ENCODE assay signal across 1 cellular context in the genomic region with DNA sequence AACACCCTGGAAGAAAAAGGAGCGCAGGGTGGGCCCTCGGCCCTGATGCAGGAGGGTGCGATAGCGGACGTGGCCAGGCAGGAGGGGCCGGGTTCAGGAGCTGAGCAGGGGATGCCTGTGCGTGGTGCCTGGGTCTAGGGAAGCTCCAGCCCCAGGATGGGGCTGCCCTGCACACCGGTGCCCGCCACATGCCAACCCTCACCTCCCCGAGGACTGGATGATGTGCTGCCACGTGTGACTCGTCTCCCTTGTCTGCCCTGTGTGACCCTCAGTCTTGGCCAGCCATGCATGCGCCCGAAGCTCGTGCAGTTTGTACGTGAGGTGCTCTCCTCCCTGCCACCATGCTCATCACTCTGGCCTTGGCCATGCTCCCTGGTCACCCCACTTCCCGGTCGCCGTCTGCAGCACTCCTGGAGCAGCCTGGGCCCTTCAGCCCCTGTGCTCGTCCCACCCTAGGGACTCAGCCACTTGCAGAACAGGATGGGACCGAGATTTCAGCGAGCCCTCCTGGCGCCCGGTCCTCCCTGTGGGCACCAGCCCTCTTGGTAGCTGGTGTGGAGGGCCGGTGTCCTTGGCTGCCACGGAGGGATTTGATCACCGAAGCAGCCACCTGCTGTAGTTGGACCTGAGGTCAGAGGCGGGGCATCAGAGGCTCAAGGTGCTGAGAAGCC.
TF ChIP-seq lines count a peak whose summit lies in the region.

No MANE protein-coding gene starts in this region.

TF ChIP-seq in HepG2, 621 proteins besides CTCF, POLR2A, EP300 and RAD21 (continues in another document):
- no peak for TF ChIP-seq ARNT (IDR thresholded peaks at IDR 0.05)
- no peak for TF ChIP-seq ZNF577 (CRISPR knock-in tag; IDR thresholded peaks at IDR 0.05; ENCODE audit: borderline replicate concordance, low read depth)
- TF ChIP-seq, protein P1, sequence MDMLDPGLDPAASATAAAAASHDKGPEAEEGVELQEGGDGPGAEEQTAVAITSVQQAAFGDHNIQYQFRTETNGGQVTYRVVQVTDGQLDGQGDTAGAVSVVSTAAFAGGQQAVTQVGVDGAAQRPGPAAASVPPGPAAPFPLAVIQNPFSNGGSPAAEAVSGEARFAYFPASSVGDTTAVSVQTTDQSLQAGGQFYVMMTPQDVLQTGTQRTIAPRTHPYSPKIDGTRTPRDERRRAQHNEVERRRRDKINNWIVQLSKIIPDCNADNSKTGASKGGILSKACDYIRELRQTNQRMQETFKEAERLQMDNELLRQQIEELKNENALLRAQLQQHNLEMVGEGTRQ (IDR thresholded peaks at IDR 0.05; ENCODE audit: low read depth, low read length): no peak
- TF ChIP-seq, protein P1 (CRISPR knock-in tag; IDR thresholded peaks at IDR 0.05; ENCODE audit: borderline replicate concordance): no peak
- peak; percentile 28; the same call in 1 of the 2 replicates for TF ChIP-seq MYC (CRISPR knock-in tag; IDR thresholded peaks at IDR 0.05; ENCODE audit: borderline replicate concordance)
- TF ChIP-seq, protein P2, sequence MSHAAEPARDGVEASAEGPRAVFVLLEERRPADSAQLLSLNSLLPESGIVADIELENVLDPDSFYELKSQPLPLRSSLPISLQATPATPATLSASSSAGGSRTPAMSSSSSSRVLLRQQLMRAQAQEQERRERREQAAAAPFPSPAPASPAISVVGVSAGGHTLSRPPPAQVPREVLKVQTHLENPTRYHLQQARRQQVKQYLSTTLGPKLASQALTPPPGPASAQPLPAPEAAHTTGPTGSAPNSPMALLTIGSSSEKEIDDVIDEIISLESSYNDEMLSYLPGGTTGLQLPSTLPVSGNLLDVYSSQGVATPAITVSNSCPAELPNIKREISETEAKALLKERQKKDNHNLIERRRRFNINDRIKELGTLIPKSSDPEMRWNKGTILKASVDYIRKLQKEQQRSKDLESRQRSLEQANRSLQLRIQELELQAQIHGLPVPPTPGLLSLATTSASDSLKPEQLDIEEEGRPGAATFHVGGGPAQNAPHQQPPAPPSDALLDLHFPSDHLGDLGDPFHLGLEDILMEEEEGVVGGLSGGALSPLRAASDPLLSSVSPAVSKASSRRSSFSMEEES (CRISPR knock-in tag; IDR thresholded peaks at IDR 0.05): no peak
- no peak for TF ChIP-seq SP1 (IDR thresholded peaks at IDR 0.05)
- TF ChIP-seq SP1 (CRISPR knock-in tag; IDR thresholded peaks at IDR 0.05): no peak
- TF ChIP-seq ZNF746 (CRISPR knock-in tag; IDR thresholded peaks at IDR 0.05): no peak
- no peak for TF ChIP-seq ZNF30 (CRISPR knock-in tag; IDR thresholded peaks at IDR 0.05)
- TF ChIP-seq ZNF891 (CRISPR knock-in tag; IDR thresholded peaks at IDR 0.05): peak; percentile 32; the same call in 1 of the 2 replicates
- TF ChIP-seq FLYWCH1 (CRISPR knock-in tag; IDR thresholded peaks at IDR 0.05): no peak
- no peak for TF ChIP-seq REXO4 (CRISPR knock-in tag; IDR thresholded peaks at IDR 0.05; ENCODE audit: borderline replicate concordance)
- no peak for TF ChIP-seq ZNF616 (CRISPR knock-in tag; IDR thresholded peaks at IDR 0.05; ENCODE audit: low read depth)
- TF ChIP-seq ZNF709 (CRISPR knock-in tag; IDR thresholded peaks at IDR 0.05): no peak
- TF ChIP-seq, protein P3, sequence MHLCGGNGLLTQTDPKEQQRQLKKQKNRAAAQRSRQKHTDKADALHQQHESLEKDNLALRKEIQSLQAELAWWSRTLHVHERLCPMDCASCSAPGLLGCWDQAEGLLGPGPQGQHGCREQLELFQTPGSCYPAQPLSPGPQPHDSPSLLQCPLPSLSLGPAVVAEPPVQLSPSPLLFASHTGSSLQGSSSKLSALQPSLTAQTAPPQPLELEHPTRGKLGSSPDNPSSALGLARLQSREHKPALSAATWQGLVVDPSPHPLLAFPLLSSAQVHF (CRISPR knock-in tag; IDR thresholded peaks at IDR 0.05): 0 out of 2 replicates have a peak, but pooled peaks have one; percentile 28
- no peak for TF ChIP-seq ZNF235 (CRISPR knock-in tag; IDR thresholded peaks at IDR 0.05; ENCODE audit: borderline replicate concordance)
- TF ChIP-seq, protein P4, sequence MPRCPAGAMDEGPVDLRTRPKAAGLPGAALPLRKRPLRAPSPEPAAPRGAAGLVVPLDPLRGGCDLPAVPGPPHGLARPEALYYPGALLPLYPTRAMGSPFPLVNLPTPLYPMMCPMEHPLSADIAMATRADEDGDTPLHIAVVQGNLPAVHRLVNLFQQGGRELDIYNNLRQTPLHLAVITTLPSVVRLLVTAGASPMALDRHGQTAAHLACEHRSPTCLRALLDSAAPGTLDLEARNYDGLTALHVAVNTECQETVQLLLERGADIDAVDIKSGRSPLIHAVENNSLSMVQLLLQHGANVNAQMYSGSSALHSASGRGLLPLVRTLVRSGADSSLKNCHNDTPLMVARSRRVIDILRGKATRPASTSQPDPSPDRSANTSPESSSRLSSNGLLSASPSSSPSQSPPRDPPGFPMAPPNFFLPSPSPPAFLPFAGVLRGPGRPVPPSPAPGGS (CRISPR knock-in tag; IDR thresholded peaks at IDR 0.05): no peak
- no peak for TF ChIP-seq ZNF430 (CRISPR knock-in tag; IDR thresholded peaks at IDR 0.05)
- no peak for TF ChIP-seq ZNF326 (CRISPR knock-in tag; IDR thresholded peaks at IDR 0.05; ENCODE audit: borderline replicate concordance)
- TF ChIP-seq, protein P5, sequence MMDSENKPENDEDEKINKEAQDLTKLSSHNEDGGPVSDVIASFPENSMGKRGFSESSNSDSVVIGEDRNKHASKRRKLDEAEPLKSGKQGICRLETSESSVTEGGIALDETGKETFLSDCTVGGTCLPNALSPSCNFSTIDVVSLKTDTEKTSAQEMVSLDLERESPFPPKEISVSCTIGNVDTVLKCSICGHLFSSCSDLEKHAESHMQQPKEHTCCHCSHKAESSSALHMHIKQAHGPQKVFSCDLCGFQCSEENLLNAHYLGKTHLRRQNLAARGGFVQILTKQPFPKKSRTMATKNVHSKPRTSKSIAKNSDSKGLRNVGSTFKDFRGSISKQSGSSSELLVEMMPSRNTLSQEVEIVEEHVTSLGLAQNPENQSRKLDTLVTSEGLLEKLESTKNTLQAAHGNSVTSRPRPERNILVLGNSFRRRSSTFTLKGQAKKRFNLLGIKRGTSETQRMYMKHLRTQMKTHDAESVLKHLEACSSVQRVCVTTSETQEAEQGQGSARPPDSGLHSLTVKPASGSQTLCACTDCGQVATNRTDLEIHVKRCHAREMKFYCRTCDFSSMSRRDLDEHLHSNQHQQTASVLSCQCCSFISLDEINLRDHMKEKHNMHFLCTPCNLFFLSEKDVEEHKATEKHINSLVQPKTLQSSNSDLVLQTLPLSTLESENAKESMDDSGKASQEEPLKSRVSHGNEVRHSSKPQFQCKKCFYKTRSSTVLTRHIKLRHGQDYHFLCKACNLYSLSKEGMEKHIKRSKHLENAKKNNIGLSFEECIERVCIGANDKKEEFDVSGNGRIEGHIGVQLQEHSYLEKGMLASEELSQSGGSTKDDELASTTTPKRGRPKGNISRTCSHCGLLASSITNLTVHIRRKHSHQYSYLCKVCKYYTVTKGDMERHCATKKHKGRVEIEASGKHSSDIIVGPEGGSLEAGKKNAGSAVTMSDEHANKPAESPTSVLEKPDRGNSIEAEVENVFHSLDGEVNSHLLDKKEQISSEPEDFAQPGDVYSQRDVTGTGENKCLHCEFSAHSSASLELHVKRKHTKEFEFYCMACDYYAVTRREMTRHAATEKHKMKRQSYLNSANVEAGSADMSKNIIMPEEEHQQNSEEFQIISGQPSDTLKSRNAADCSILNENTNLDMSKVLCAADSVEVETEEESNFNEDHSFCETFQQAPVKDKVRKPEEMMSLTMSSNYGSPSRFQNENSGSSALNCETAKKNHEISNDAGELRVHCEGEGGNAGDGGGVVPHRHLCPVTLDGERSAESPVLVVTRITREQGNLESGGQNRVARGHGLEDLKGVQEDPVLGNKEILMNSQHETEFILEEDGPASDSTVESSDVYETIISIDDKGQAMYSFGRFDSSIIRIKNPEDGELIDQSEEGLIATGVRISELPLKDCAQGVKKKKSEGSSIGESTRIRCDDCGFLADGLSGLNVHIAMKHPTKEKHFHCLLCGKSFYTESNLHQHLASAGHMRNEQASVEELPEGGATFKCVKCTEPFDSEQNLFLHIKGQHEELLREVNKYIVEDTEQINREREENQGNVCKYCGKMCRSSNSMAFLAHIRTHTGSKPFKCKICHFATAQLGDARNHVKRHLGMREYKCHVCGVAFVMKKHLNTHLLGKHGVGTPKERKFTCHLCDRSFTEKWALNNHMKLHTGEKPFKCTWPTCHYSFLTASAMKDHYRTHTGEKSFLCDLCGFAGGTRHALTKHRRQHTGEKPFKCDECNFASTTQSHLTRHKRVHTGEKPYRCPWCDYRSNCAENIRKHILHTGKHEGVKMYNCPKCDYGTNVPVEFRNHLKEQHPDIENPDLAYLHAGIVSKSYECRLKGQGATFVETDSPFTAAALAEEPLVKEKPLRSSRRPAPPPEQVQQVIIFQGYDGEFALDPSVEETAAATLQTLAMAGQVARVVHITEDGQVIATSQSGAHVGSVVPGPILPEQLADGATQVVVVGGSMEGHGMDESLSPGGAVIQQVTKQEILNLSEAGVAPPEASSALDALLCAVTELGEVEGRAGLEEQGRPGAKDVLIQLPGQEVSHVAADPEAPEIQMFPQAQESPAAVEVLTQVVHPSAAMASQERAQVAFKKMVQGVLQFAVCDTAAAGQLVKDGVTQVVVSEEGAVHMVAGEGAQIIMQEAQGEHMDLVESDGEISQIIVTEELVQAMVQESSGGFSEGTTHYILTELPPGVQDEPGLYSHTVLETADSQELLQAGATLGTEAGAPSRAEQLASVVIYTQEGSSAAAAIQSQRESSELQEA (CRISPR knock-in tag; IDR thresholded peaks at IDR 0.05; ENCODE audit: not compliant biosample characterization): no peak
- no peak for TF ChIP-seq TBL1XR1 (IDR thresholded peaks at IDR 0.05; ENCODE audit: borderline replicate concordance, low read length, partially characterized antibody)
- TF ChIP-seq POLR2AphosphoS2 (IDR thresholded peaks at IDR 0.05; ENCODE audit: low read depth, low read length): no peak
- TF ChIP-seq DPF2 (CRISPR knock-in tag; IDR thresholded peaks at IDR 0.05; ENCODE audit: borderline replicate concordance, low read depth): no peak
- TF ChIP-seq, protein P6, sequence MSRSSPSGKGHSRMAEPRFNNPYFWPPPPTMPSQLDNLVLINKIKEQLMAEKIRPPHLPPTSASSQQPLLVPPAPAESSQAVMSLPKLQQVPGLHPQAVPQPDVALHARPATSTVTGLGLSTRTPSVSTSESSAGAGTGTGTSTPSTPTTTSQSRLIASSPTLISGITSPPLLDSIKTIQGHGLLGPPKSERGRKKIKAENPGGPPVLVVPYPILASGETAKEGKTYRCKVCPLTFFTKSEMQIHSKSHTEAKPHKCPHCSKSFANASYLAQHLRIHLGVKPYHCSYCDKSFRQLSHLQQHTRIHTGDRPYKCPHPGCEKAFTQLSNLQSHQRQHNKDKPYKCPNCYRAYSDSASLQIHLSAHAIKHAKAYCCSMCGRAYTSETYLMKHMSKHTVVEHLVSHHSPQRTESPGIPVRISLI (CRISPR knock-in tag; IDR thresholded peaks at IDR 0.05; ENCODE audit: borderline replicate concordance): no peak
- TF ChIP-seq NFATC3 (CRISPR knock-in tag; IDR thresholded peaks at IDR 0.05): no peak
- 0 out of 2 replicates have a peak, but pooled peaks have one; percentile 15 for TF ChIP-seq AKAP8 (CRISPR knock-in tag; IDR thresholded peaks at IDR 0.05)
- peak; percentile 81 for TF ChIP-seq AGO2 (optimal IDR thresholded peaks at IDR 0.05; ENCODE audit: low read depth, low read length)
- TF ChIP-seq HDAC6 (IDR thresholded peaks at IDR 0.05; ENCODE audit: low read depth, low read length): no peak
- peak; percentile 22 for TF ChIP-seq RBM22 (optimal IDR thresholded peaks at IDR 0.05; ENCODE audit: low read length)
- TF ChIP-seq SP4 (CRISPR knock-in tag; IDR thresholded peaks at IDR 0.05): no peak
- TF ChIP-seq ZSCAN22 (CRISPR knock-in tag; IDR thresholded peaks at IDR 0.05): no peak
- TF ChIP-seq HNRNPL (IDR thresholded peaks at IDR 0.05; ENCODE audit: low read depth, low read length): 0 out of 2 replicates have a peak, but pooled peaks have one; percentile 65
- TF ChIP-seq ZNF446 (CRISPR knock-in tag; IDR thresholded peaks at IDR 0.05): no peak
- no peak for TF ChIP-seq KDM1A (CRISPR knock-in tag; IDR thresholded peaks at IDR 0.05)
- TF ChIP-seq EEA1 (CRISPR knock-in tag; IDR thresholded peaks at IDR 0.05; ENCODE audit: borderline replicate concordance): 0 out of 2 replicates have a peak, but pooled peaks have one; percentile 29
- TF ChIP-seq, protein P7, sequence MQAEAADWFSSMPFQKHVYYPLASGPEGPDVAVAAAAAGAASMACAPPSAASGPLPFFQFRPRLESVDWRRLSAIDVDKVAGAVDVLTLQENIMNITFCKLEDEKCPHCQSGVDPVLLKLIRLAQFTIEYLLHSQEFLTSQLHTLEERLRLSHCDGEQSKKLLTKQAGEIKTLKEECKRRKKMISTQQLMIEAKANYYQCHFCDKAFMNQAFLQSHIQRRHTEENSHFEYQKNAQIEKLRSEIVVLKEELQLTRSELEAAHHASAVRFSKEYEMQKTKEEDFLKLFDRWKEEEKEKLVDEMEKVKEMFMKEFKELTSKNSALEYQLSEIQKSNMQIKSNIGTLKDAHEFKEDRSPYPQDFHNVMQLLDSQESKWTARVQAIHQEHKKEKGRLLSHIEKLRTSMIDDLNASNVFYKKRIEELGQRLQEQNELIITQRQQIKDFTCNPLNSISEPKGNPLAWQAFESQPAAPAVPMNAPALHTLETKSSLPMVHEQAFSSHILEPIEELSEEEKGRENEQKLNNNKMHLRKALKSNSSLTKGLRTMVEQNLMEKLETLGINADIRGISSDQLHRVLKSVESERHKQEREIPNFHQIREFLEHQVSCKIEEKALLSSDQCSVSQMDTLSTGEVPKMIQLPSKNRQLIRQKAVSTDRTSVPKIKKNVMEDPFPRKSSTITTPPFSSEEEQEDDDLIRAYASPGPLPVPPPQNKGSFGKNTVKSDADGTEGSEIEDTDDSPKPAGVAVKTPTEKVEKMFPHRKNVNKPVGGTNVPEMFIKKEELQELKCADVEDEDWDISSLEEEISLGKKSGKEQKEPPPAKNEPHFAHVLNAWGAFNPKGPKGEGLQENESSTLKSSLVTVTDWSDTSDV (CRISPR knock-in tag; IDR thresholded peaks at IDR 0.05): peak; percentile 60; the same call in 1 of the 2 replicates
- TF ChIP-seq, protein P8, sequence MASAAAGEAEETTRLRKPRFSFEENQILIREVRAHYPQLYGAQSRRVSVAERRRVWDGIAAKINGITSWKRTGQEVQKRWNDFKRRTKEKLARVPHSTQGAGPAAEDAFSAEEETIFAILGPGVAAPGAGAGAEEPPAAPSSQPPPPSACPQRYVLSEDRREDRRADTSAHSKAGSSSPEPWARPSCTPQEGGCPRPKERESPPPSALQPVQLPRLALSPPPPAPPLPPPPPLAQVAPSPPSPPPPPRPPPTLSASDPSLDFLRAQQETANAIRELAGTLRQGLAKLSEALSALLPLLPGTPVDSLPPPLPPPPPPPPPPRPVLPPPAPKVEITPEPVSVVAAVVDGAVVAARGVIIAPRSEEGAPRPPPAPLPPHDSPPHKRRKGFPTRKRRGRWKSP (CRISPR knock-in tag; IDR thresholded peaks at IDR 0.05): no peak
- TF ChIP-seq, protein P9, sequence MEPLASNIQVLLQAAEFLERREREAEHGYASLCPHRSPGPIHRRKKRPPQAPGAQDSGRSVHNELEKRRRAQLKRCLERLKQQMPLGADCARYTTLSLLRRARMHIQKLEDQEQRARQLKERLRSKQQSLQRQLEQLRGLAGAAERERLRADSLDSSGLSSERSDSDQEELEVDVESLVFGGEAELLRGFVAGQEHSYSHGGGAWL (CRISPR knock-in tag; IDR thresholded peaks at IDR 0.05): no peak
- 0 out of 2 replicates have a peak, but pooled peaks have one; percentile 30 for TF ChIP-seq ZNF589 (CRISPR knock-in tag; conservative IDR thresholded peaks at IDR 0.05)
- TF ChIP-seq SP140L (CRISPR knock-in tag; IDR thresholded peaks at IDR 0.05; ENCODE audit: borderline replicate concordance): no peak
